Comparison of ENCODE assay signal across 11 cellular contexts in genomic region chr15:64597469-64597806, GRCh38.
DNase-seq lines count a peak whose midpoint lies in the region; ATAC-seq and TF ChIP-seq lines count a peak whose summit lies in the region.
"Had no signal": no experiment of that assay in that cellular context is flagged by ENCODE, and none has a peak within 500 bp of the region (broad histone marks: within the 10 kb centered on the region; RNA-seq: fewer than 3 reads in every experiment).

No MANE protein-coding gene starts in this region.

- peak overlapping the region; percentile 61 for H3K4me2 ChIP-seq in BLaER1

- CTCF ChIA-PET in activated CD8-positive, alpha-beta memory T cell treated with anti-CD3 and anti-CD28 coated beads, Interleukin-2, amount 10 ng/mL, durations not matched to agents 7 days and 5 days (lab: Charles Lee): interaction anchor here (0.8 to 1.4 kb wide), 4 partner anchors 37 to 170 kb away, joined by 3 read pairs; no protein-coding TSS in a partner anchor

- H3K27ac Mint-ChIP-seq in activated CD8-positive, alpha-beta memory T cell treated with anti-CD3 and anti-CD28 coated beads, Interleukin-2, amount 10 ng/mL, durations not matched to agents 7 days and 5 days: peak overlapping the region; percentile 90

- peak overlapping the region; percentile 75 for H3K4me3 Mint-ChIP-seq in activated CD8-positive, alpha-beta memory T cell treated with anti-CD3 and anti-CD28 coated beads, Interleukin-2, amount 10 ng/mL, durations not matched to agents 7 days and 5 days

- H3K36me3 Mint-ChIP-seq in activated CD8-positive, alpha-beta memory T cell treated with anti-CD3 and anti-CD28 coated beads, Interleukin-2, amount 10 ng/mL, durations not matched to agents 7 days and 5 days: no peaks in the 10 kb centered on the region

- H3K4me1 ChIP-seq in BLaER1: peaks cover 42% of the 10 kb centered on the region
- H3K4me1 ChIP-seq in lower lobe of right lung: peaks cover 41% of the 10 kb centered on the region
- H3K4me1 ChIP-seq in foreskin keratinocyte: peaks cover 25% of the 10 kb centered on the region

- H3K27me3 ChIP-seq in BLaER1: no peaks in the 10 kb centered on the region
- no peaks in the 10 kb centered on the region for H3K27me3 ChIP-seq in lower lobe of right lung (ENCODE audit: low read depth)
- no peaks in the 10 kb centered on the region for H3K27me3 ChIP-seq in foreskin keratinocyte
- H3K27me3 ChIP-seq: SJSA1 had no signal

- peaks cover 8% of the 10 kb centered on the region; the same call in 1 of the 2 replicates for H3K36me3 ChIP-seq in BLaER1
- H3K36me3 ChIP-seq in lower lobe of right lung: no peaks in the 10 kb centered on the region
- H3K36me3 ChIP-seq: SJSA1 had no signal

- DNase-seq in activated CD8-positive, alpha-beta memory T cell treated with anti-CD3 and anti-CD28 coated beads, Interleukin-2, amount 10 ng/mL, durations not matched to agents 7 days and 5 days: no peak
- DNase-seq in lower lobe of right lung (no peak), medulla oblongata (ENCODE audit: extremely low spot score) (no peak), foreskin keratinocyte (no peak)
- DNase-seq: GDM1, kidney had no signal

- peaks cover 95% of the 10 kb centered on the region for H4K20me1 ChIP-seq in BLaER1

- H3K9me3 ChIP-seq in BLaER1 (no peaks in the 10 kb centered on the region), lower lobe of right lung (no peaks in the 10 kb centered on the region)
- H3K9me3 ChIP-seq: SJSA1 had no signal

- H3K27ac ChIP-seq in BLaER1 (0 out of 2 replicates have a peak overlapping the region, but pooled peaks have one; percentile 15), lower lobe of right lung (peak overlapping the region; percentile 16), foreskin keratinocyte (no peak overlapping the region)
- H3K27ac ChIP-seq: SJSA1 had no signal

- peaks cover 50% of the 10 kb centered on the region for H3K4me1 Mint-ChIP-seq in activated CD8-positive, alpha-beta memory T cell treated with anti-CD3 and anti-CD28 coated beads, Interleukin-2, amount 10 ng/mL, durations not matched to agents 7 days and 5 days

- no peaks in the 10 kb centered on the region for H3K9me3 Mint-ChIP-seq in activated CD8-positive, alpha-beta memory T cell treated with anti-CD3 and anti-CD28 coated beads, Interleukin-2, amount 10 ng/mL, durations not matched to agents 7 days and 5 days (ENCODE audit: low read depth)

- H3K27me3 Mint-ChIP-seq in activated CD8-positive, alpha-beta memory T cell treated with anti-CD3 and anti-CD28 coated beads, Interleukin-2, amount 10 ng/mL, durations not matched to agents 7 days and 5 days: no peaks in the 10 kb centered on the region

- TF ChIP-seq CTCF in lower lobe of right lung (IDR thresholded peaks at IDR 0.05) (no peak), foreskin keratinocyte (conservative IDR thresholded peaks at IDR 0.05) (no peak)

- H3K9ac ChIP-seq in BLaER1: peak overlapping the region; percentile 32; the same call in 1 of the 2 replicates

- intact Hi-C loops in lower lobe of right lung (cut with DNase I): no loop called here

- ATAC-seq in GM21717 (IDR thresholded peaks at IDR 0.05; ENCODE audit: unreplicated experiment): peak; percentile 3
- ATAC-seq in activated CD8-positive, alpha-beta memory T cell treated with anti-CD3 and anti-CD28 coated beads, Interleukin-2, amount 10 ng/mL, durations not matched to agents 7 days and 5 days: peak; percentile 14
- no peak for ATAC-seq in lower lobe of right lung
- no peak for ATAC-seq in foreskin keratinocyte
- ATAC-seq in GM18867 (IDR thresholded peaks at IDR 0.05; ENCODE audit: unreplicated experiment): no peak
- no peak for ATAC-seq in GM21526 (IDR thresholded peaks at IDR 0.05; ENCODE audit: low FRiP score, unreplicated experiment)

- no peak overlapping the region for H3K4me3 ChIP-seq in BLaER1
- H3K4me3 ChIP-seq in lower lobe of right lung: no peak overlapping the region
- H3K4me3 ChIP-seq: SJSA1 had no signal

Comparison
In these comparisons a context has a peak if more than half of its experiments do, and no peak if none do; other contexts are left out.
1. ATAC-seq: peak in GM21717 (single experiment) and activated CD8-positive, alpha-beta memory T cell treated with anti-CD3 and anti-CD28 coated beads, Interleukin-2, amount 10 ng/mL, durations not matched to agents 7 days and 5 days (single experiment); none in lower lobe of right lung (0 of 2), foreskin keratinocyte (single experiment), GM18867 (single experiment) and GM21526 (single experiment).